ENCODE assay signal across 11 cellular contexts in genomic region chr2:127641846-127642510, GRCh38. TPM values are rescaled to one million over a fixed set of nuclear protein-coding genes. Genes with fewer than 3 reads are reported as not detected.
A peak's percentile ranks its signal among the peaks of the same experiment; 100 is the strongest.
DNase-seq lines count a peak whose midpoint lies in the region; ATAC-seq lines count a peak whose summit lies in the region.
"Had no signal": no experiment of that assay in that cellular context is flagged by ENCODE, and none has a peak within 500 bp of the region (broad histone marks: within the 10 kb centered on the region; RNA-seq: fewer than 3 reads in every experiment).

No MANE protein-coding gene starts in this region.

- H3K36me3 ChIP-seq in KOPT-K1 (ENCODE audit: insufficient read depth, low read length), result peaks cover 26% of the 10 kb centered on the region

- peak overlapping the region; percentile 64 for H3K4me3 Mint-ChIP-seq in activated CD4-positive, alpha-beta memory T cell treated with anti-CD3 and anti-CD28 coated beads for 36 hours
- H3K4me3 Mint-ChIP-seq: neural crest cell had no signal

- H3K36me3 Mint-ChIP-seq in activated CD4-positive, alpha-beta memory T cell treated with anti-CD3 and anti-CD28 coated beads for 36 hours, result no peaks in the 10 kb centered on the region

- H3K9me3 Mint-ChIP-seq in activated CD4-positive, alpha-beta memory T cell treated with anti-CD3 and anti-CD28 coated beads for 36 hours, result no peaks in the 10 kb centered on the region
- H3K9me3 Mint-ChIP-seq: neural crest cell had no signal

- peak overlapping the region; percentile 99 for H3K27ac ChIP-seq in KOPT-K1 (ENCODE audit: low read depth, low read length, poor library complexity, severe bottlenecking)

- no peak for ATAC-seq in HG03159 (IDR thresholded peaks at IDR 0.05; ENCODE audit: unreplicated experiment)
- ATAC-seq in GM19467 (IDR thresholded peaks at IDR 0.05; ENCODE audit: unreplicated experiment), result no peak

- POLR2A ChIA-PET in activated CD4-positive, alpha-beta memory T cell treated with anti-CD3 and anti-CD28 coated beads for 36 hours (lab: Charles Lee), result interaction anchor here (1.7 kb wide), 1 partner anchor 60 kb away, joined by 7 read pairs; the partner anchor contains the start of gene SFT2D3

- CTCF ChIA-PET in activated CD4-positive, alpha-beta memory T cell treated with anti-CD3 and anti-CD28 coated beads for 36 hours (lab: Charles Lee), result interaction anchor here (1.0 to 3.7 kb wide), 4 partner anchors 10 to 54 kb away, joined by 3 to 28 read pairs (median 4); no protein-coding TSS in a partner anchor

- no peaks in the 10 kb centered on the region for H3K9me3 ChIP-seq in KOPT-K1 (ENCODE audit: insufficient read depth, low read length, poor library complexity, severe bottlenecking)

- intact Hi-C loops in activated CD4-positive, alpha-beta memory T cell treated with anti-CD3 and anti-CD28 coated beads for 36 hours (cut with micrococcal nuclease), result loop anchor here (2.0 to 10.0 kb wide), 2 partner anchors 51 to 317 kb away; no protein-coding TSS in a partner anchor

- H3K4me1 Mint-ChIP-seq in activated CD4-positive, alpha-beta memory T cell treated with anti-CD3 and anti-CD28 coated beads for 36 hours (ENCODE audit: low read depth), result peaks cover 37% of the 10 kb centered on the region

- peak overlapping the region; percentile 70 for H3K27ac Mint-ChIP-seq in activated CD4-positive, alpha-beta memory T cell treated with anti-CD3 and anti-CD28 coated beads for 36 hours

- peak; percentile 55 for DNase-seq in activated CD4-positive, alpha-beta memory T cell treated with anti-CD3 and anti-CD28 coated beads for 36 hours
- peak; percentile 41 for DNase-seq in effector CD4-positive, alpha-beta T cell
- DNase-seq in stimulated activated CD8-positive, alpha-beta memory T cell treated with anti-CD3 and anti-CD28 coated beads, Interleukin-2, amount 100 ng/mL, for 1 hour (ENCODE audit: low read depth in 2 of 2), result peak; percentile 6 to 21
- DNase-seq in inferior parietal cortex (ENCODE audit: extremely low spot score), result no peak
- no peak for DNase-seq in NCI-H146 treated with DMSO at 0.1 percent for 48 hours (lab: John Stamatoyannopoulos, UW; ENCODE audit: unreplicated experiment)
- DNase-seq: NCI-H1694 had no signal

- H3K27me3 Mint-ChIP-seq in activated CD4-positive, alpha-beta memory T cell treated with anti-CD3 and anti-CD28 coated beads for 36 hours, result no peaks in the 10 kb centered on the region

RNA-seq across cellular contexts. Expression of gene GPR17, which starts 4.0 kb away (rescaled TPM):
- total RNA-seq in activated CD4-positive, alpha-beta memory T cell treated with anti-CD3 and anti-CD28 coated beads for 36 hours, result not detected
- total RNA-seq: dermis microvascular lymphatic vessel endothelial cell had no signal

RNA-seq across cellular contexts. Expression of gene LIMS2, which starts 33.4 kb away (rescaled TPM):
- 10 to 100 TPM; 12.3 to 13.1 TPM for total RNA-seq in activated CD4-positive, alpha-beta memory T cell treated with anti-CD3 and anti-CD28 coated beads for 36 hours

RNA-seq across cellular contexts. Expression of gene SFT2D3, which starts 59.3 kb away (rescaled TPM):
- total RNA-seq in activated CD4-positive, alpha-beta memory T cell treated with anti-CD3 and anti-CD28 coated beads for 36 hours, result 1 to 10 TPM; 3.1 to 3.6 TPM

Comparison
In these comparisons a context has a peak if more than half of its experiments do, and no peak if none do; other contexts are left out.
1. DNase-seq: peak in activated CD4-positive, alpha-beta memory T cell treated with anti-CD3 and anti-CD28 coated beads for 36 hours (single experiment), effector CD4-positive, alpha-beta T cell (single experiment) and stimulated activated CD8-positive, alpha-beta memory T cell treated with anti-CD3 and anti-CD28 coated beads, Interleukin-2, amount 100 ng/mL, for 1 hour (2 of 2); none in inferior parietal cortex (single experiment) and NCI-H146 treated with DMSO at 0.1 percent for 48 hours (single experiment).